In genomic region chr11:76153609-76153949, GRCh38 we compare ENCODE assay signal across 11 cellular contexts. TPM values are rescaled to one million over a fixed set of nuclear protein-coding genes. Genes with fewer than 3 reads are reported as not detected.
DNase-seq lines count a peak whose midpoint lies in the region; ATAC-seq and TF ChIP-seq lines count a peak whose summit lies in the region.
"Had no signal": no experiment of that assay in that cellular context is flagged by ENCODE, and none has a peak within 500 bp of the region (broad histone marks: within the 10 kb centered on the region; RNA-seq: fewer than 3 reads in every experiment).

No MANE protein-coding gene starts in this region.

- peaks cover 11% of the 10 kb centered on the region for H3K27me3 ChIP-seq in osteoblast (ENCODE audit: insufficient read depth, low read length)
- H3K27me3 ChIP-seq: SJSA1 had no signal

- no peaks in the 10 kb centered on the region for H3K9me3 ChIP-seq in osteoblast (ENCODE audit: low read depth, low read length)
- H3K9me3 ChIP-seq: A549, SJSA1 had no signal

- H3K27ac Mint-ChIP-seq in T-helper 1 cell treated with Interleukin-12 subunit alpha and Interleukin-12 subunit beta and Interleukin-4 antibody, amounts not matched to agents 30 μg/mL and 1 μg/mL, for 36 hours = no peak overlapping the region
- H3K27ac Mint-ChIP-seq in endothelial cell (ENCODE audit: unreplicated experiment) = peak overlapping the region; percentile 9
- H3K27ac Mint-ChIP-seq: activated naive CD4-positive, alpha-beta T cell treated with anti-CD3 and anti-CD28 coated beads for 36 hours had no signal

- peak overlapping the region; percentile 33 for H2AFZ ChIP-seq in osteoblast (ENCODE audit: low read length)

- no peak for DNase-seq in T-helper 1 cell
- peak; percentile 85 for DNase-seq in M059J (ENCODE audit: low read depth)
- DNase-seq in endothelial cell (ENCODE audit: low spot score) = no peak
- peak; percentile 94 for DNase-seq in osteoblast (ENCODE audit: insufficient read length, low spot score, missing footprints)
- DNase-seq in activated CD4-positive, alpha-beta T cell treated with anti-CD3 and anti-CD28 coated beads for 1 hour = no peak

- H3K79me2 ChIP-seq in osteoblast (ENCODE audit: insufficient read depth, low read length) = no peaks in the 10 kb centered on the region

- peaks cover 3% of the 10 kb centered on the region for H3K4me1 ChIP-seq in osteoblast (ENCODE audit: insufficient read depth, low read length)
- H3K4me1 ChIP-seq: SJSA1 had no signal

- H3K27me3 Mint-ChIP-seq in T-helper 1 cell treated with Interleukin-12 subunit alpha and Interleukin-12 subunit beta and Interleukin-4 antibody, amounts not matched to agents 30 μg/mL and 1 μg/mL, for 36 hours (ENCODE audit: low read depth) = peaks cover 24% of the 10 kb centered on the region
- peaks cover 4% of the 10 kb centered on the region for H3K27me3 Mint-ChIP-seq in endothelial cell (ENCODE audit: unreplicated experiment)

- no peaks in the 10 kb centered on the region for H4K20me1 ChIP-seq in osteoblast (ENCODE audit: insufficient read depth, low read length)

- peak overlapping the region; percentile 64 for H3K4me3 Mint-ChIP-seq in T-helper 1 cell treated with Interleukin-12 subunit alpha and Interleukin-12 subunit beta and Interleukin-4 antibody, amounts not matched to agents 30 μg/mL and 1 μg/mL, for 36 hours
- peak overlapping the region; percentile 28 for H3K4me3 Mint-ChIP-seq in endothelial cell (ENCODE audit: unreplicated experiment)

- no peaks in the 10 kb centered on the region for H3K9me3 Mint-ChIP-seq in T-helper 1 cell treated with Interleukin-12 subunit alpha and Interleukin-12 subunit beta and Interleukin-4 antibody, amounts not matched to agents 30 μg/mL and 1 μg/mL, for 36 hours
- no peaks in the 10 kb centered on the region for H3K9me3 Mint-ChIP-seq in endothelial cell (ENCODE audit: unreplicated experiment)
- H3K9me3 Mint-ChIP-seq: activated naive CD4-positive, alpha-beta T cell treated with anti-CD3 and anti-CD28 coated beads for 36 hours had no signal

- no peak overlapping the region for H3K4me2 ChIP-seq in osteoblast (ENCODE audit: insufficient read depth, low read length)
- H3K4me2 ChIP-seq: A549 had no signal

- no peaks in the 10 kb centered on the region for H3K36me3 Mint-ChIP-seq in T-helper 1 cell treated with Interleukin-12 subunit alpha and Interleukin-12 subunit beta and Interleukin-4 antibody, amounts not matched to agents 30 μg/mL and 1 μg/mL, for 36 hours (ENCODE audit: low read depth)
- no peaks in the 10 kb centered on the region for H3K36me3 Mint-ChIP-seq in endothelial cell (ENCODE audit: low read depth, unreplicated experiment)

- H3K4me1 Mint-ChIP-seq in T-helper 1 cell treated with Interleukin-12 subunit alpha and Interleukin-12 subunit beta and Interleukin-4 antibody, amounts not matched to agents 30 μg/mL and 1 μg/mL, for 36 hours (ENCODE audit: low read depth) = peaks cover 19% of the 10 kb centered on the region
- H3K4me1 Mint-ChIP-seq in endothelial cell (ENCODE audit: unreplicated experiment) = peaks cover 30% of the 10 kb centered on the region

- no peak overlapping the region for H3K27ac ChIP-seq in osteoblast (ENCODE audit: low read depth, low read length)
- H3K27ac ChIP-seq: A549, SJSA1 had no signal

- no peak for ATAC-seq in GM18909 (IDR thresholded peaks at IDR 0.05; ENCODE audit: poor library complexity, unreplicated experiment)
- ATAC-seq in HG02759 (IDR thresholded peaks at IDR 0.05; ENCODE audit: unreplicated experiment) = no peak
- ATAC-seq: A549 had no signal

- TF ChIP-seq CTCF in endothelial cell (IDR thresholded peaks at IDR 0.05; ENCODE audit: unreplicated experiment) (no peak), osteoblast (IDR thresholded peaks at IDR 0.05; ENCODE audit: extremely low read depth, low read depth, low read length) (no peak)

- H3K4me3 ChIP-seq in osteoblast (ENCODE audit: insufficient read depth, low read length) = no peak overlapping the region
- H3K4me3 ChIP-seq: A549, SJSA1 had no signal

- H3K36me3 ChIP-seq in osteoblast (ENCODE audit: insufficient read depth, low read length) = no peaks in the 10 kb centered on the region
- H3K36me3 ChIP-seq: SJSA1 had no signal

RNA-seq across cellular contexts. Expression of gene WNT11, which starts 52.7 kb away (rescaled TPM):
- total RNA-seq in M059J (2014; rRNA removed; shearing (Covaris generic)) = 2.0 and 3.1 TPM in 2 replicates
- total RNA-seq in endothelial cell (ENCODE audit: unreplicated experiment) = 3.6 TPM
- total RNA-seq in osteoblast = under 0.01 and 0.36 TPM in 2 replicates
- total RNA-seq: activated naive CD4-positive, alpha-beta T cell treated with anti-CD3 and anti-CD28 coated beads for 36 hours; SJSA1 had no signal

Comparison
In these comparisons a context has a peak if more than half of its experiments do, and no peak if none do; other contexts are left out.
1. DNase-seq: peak in M059J (single experiment) and osteoblast (single experiment); none in T-helper 1 cell (0 of 5), endothelial cell (single experiment) and activated CD4-positive, alpha-beta T cell treated with anti-CD3 and anti-CD28 coated beads for 1 hour (single experiment).